Comparison of ENCODE assay signal across 1 cellular context in the genomic region with DNA sequence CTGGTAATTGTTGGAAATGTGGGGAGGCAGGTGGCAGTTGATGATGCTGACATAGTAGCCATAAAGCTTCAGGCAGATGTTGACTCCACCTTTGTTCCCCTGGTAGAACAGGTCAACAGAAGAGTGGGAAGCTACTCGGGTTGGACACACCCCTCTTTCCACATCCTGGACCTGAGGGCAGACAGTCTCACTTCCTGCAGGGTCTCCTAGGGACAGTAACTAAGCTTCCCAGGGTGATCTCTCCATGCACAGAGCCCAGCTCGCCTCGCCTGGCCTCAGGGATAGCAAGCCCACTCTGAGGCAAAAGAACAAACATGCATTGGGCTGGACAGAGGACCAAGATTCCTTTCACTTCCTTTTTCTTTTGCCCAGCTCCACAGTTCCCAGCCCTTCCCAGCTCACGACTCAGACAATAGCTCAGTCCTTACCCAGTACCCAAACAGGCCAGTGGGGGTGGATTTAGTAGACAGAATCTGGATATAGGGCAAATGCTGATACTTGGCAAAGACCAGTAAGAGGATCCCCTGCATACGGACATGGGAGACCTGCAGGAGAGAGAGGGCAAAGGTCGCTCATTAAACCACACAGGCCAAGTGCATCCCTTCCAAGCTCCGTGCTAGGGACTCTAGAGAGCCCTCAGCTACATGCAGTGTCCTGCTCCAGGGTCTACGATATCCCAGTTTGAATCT.
TF ChIP-seq lines count a peak whose summit lies in the region.

No MANE protein-coding gene starts in this region.

TF ChIP-seq in HepG2, 621 proteins besides CTCF, POLR2A, EP300 and RAD21 (continues in another document):
- TF ChIP-seq ZNF292 (CRISPR knock-in tag; IDR thresholded peaks at IDR 0.05; ENCODE audit: borderline replicate concordance, low read depth) (no peak), IKZF4 (CRISPR knock-in tag; IDR thresholded peaks at IDR 0.05; ENCODE audit: borderline replicate concordance, low read depth, not compliant biosample characterization) (no peak), ARID3A (IDR thresholded peaks at IDR 0.05; ENCODE audit: low read depth, low read length) (no peak), SNRNP70 (IDR thresholded peaks at IDR 0.05; ENCODE audit: low read depth, low read length) (no peak), ZNF34 (CRISPR knock-in tag; IDR thresholded peaks at IDR 0.05; ENCODE audit: borderline replicate concordance) (no peak), WIZ (CRISPR knock-in tag; IDR thresholded peaks at IDR 0.05) (no peak), GMEB2 (CRISPR knock-in tag; IDR thresholded peaks at IDR 0.05; ENCODE audit: low read depth) (no peak), HNRNPLL (IDR thresholded peaks at IDR 0.05; ENCODE audit: low read depth, low read length, poor library complexity, severe bottlenecking) (no peak), ZNF672 (CRISPR knock-in tag; IDR thresholded peaks at IDR 0.05) (no peak), NCOR1 (IDR thresholded peaks at IDR 0.05; ENCODE audit: borderline replicate concordance, low read length) (peak; percentile 63; the same call in 1 of the 2 replicates), NR2F6 (IDR thresholded peaks at IDR 0.05) (peak; percentile 59; the same call in 1 of the 2 replicates), NR2F6 (CRISPR knock-in tag; IDR thresholded peaks at IDR 0.05) (peak; percentile 37; the same call in 1 of the 2 replicates), LCORL (IDR thresholded peaks at IDR 0.05) (no peak), LCORL (CRISPR knock-in tag; IDR thresholded peaks at IDR 0.05) (0 out of 2 replicates have a peak, but pooled peaks have one; percentile 19), SCMH1 (CRISPR knock-in tag; IDR thresholded peaks at IDR 0.05; ENCODE audit: borderline replicate concordance) (no peak), ETV5 (CRISPR knock-in tag; IDR thresholded peaks at IDR 0.05; ENCODE audit: borderline replicate concordance) (peak; percentile 68; the same call in 1 of the 2 replicates), HNF4A (CRISPR knock-in tag; IDR thresholded peaks at IDR 0.05) (peak; percentile 58), SOX6 (IDR thresholded peaks at IDR 0.05) (no peak), SOX6 (CRISPR knock-in tag; IDR thresholded peaks at IDR 0.05) (peak; percentile 27; the same call in 1 of the 2 replicates), CREB1 (IDR thresholded peaks at IDR 0.05) (no peak), CREB1 (CRISPR knock-in tag; IDR thresholded peaks at IDR 0.05) (no peak), ZNF883 (CRISPR knock-in tag; IDR thresholded peaks at IDR 0.05; ENCODE audit: not compliant biosample characterization) (peak; percentile 42), ZNF703 (CRISPR knock-in tag; IDR thresholded peaks at IDR 0.05; ENCODE audit: borderline replicate concordance) (no peak), GABPA (IDR thresholded peaks at IDR 0.05; ENCODE audit: low read depth, low read length) (0 out of 2 replicates have a peak, but pooled peaks have one; percentile 6), GABPA (CRISPR knock-in tag; IDR thresholded peaks at IDR 0.05; ENCODE audit: low read depth) (peak; percentile 61; the same call in 1 of the 2 replicates), ZMYM3 (CRISPR knock-in tag; IDR thresholded peaks at IDR 0.05) (no peak), ZNF512B (CRISPR knock-in tag; IDR thresholded peaks at IDR 0.05; ENCODE audit: borderline replicate concordance) (no peak), MTF2 (CRISPR knock-in tag; IDR thresholded peaks at IDR 0.05; ENCODE audit: borderline replicate concordance) (no peak), IRX3 (CRISPR knock-in tag; IDR thresholded peaks at IDR 0.05; ENCODE audit: borderline replicate concordance, low read depth) (no peak), RFX1 (IDR thresholded peaks at IDR 0.05) (peak; percentile 38; the same call in 1 of the 2 replicates)
- TF ChIP-seq, protein P1, sequence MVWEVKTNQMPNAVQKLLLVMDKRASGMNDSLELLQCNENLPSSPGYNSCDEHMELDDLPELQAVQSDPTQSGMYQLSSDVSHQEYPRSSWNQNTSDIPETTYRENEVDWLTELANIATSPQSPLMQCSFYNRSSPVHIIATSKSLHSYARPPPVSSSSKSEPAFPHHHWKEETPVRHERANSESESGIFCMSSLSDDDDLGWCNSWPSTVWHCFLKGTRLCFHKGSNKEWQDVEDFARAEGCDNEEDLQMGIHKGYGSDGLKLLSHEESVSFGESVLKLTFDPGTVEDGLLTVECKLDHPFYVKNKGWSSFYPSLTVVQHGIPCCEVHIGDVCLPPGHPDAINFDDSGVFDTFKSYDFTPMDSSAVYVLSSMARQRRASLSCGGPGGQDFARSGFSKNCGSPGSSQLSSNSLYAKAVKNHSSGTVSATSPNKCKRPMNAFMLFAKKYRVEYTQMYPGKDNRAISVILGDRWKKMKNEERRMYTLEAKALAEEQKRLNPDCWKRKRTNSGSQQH (CRISPR knock-in tag; IDR thresholded peaks at IDR 0.05; ENCODE audit: low read depth), result 0 out of 2 replicates have a peak, but pooled peaks have one; percentile 58
- TF ChIP-seq, protein P2, sequence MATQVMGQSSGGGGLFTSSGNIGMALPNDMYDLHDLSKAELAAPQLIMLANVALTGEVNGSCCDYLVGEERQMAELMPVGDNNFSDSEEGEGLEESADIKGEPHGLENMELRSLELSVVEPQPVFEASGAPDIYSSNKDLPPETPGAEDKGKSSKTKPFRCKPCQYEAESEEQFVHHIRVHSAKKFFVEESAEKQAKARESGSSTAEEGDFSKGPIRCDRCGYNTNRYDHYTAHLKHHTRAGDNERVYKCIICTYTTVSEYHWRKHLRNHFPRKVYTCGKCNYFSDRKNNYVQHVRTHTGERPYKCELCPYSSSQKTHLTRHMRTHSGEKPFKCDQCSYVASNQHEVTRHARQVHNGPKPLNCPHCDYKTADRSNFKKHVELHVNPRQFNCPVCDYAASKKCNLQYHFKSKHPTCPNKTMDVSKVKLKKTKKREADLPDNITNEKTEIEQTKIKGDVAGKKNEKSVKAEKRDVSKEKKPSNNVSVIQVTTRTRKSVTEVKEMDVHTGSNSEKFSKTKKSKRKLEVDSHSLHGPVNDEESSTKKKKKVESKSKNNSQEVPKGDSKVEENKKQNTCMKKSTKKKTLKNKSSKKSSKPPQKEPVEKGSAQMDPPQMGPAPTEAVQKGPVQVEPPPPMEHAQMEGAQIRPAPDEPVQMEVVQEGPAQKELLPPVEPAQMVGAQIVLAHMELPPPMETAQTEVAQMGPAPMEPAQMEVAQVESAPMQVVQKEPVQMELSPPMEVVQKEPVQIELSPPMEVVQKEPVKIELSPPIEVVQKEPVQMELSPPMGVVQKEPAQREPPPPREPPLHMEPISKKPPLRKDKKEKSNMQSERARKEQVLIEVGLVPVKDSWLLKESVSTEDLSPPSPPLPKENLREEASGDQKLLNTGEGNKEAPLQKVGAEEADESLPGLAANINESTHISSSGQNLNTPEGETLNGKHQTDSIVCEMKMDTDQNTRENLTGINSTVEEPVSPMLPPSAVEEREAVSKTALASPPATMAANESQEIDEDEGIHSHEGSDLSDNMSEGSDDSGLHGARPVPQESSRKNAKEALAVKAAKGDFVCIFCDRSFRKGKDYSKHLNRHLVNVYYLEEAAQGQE (IDR thresholded peaks at IDR 0.05; ENCODE audit: borderline replicate concordance in 1 of 2, low read depth in 1 of 2, low read length in 2 of 2), result 0 out of 4 replicates have a peak, but pooled peaks of 1 of the 2 experiments have one; percentile 12
- TF ChIP-seq, protein P3, sequence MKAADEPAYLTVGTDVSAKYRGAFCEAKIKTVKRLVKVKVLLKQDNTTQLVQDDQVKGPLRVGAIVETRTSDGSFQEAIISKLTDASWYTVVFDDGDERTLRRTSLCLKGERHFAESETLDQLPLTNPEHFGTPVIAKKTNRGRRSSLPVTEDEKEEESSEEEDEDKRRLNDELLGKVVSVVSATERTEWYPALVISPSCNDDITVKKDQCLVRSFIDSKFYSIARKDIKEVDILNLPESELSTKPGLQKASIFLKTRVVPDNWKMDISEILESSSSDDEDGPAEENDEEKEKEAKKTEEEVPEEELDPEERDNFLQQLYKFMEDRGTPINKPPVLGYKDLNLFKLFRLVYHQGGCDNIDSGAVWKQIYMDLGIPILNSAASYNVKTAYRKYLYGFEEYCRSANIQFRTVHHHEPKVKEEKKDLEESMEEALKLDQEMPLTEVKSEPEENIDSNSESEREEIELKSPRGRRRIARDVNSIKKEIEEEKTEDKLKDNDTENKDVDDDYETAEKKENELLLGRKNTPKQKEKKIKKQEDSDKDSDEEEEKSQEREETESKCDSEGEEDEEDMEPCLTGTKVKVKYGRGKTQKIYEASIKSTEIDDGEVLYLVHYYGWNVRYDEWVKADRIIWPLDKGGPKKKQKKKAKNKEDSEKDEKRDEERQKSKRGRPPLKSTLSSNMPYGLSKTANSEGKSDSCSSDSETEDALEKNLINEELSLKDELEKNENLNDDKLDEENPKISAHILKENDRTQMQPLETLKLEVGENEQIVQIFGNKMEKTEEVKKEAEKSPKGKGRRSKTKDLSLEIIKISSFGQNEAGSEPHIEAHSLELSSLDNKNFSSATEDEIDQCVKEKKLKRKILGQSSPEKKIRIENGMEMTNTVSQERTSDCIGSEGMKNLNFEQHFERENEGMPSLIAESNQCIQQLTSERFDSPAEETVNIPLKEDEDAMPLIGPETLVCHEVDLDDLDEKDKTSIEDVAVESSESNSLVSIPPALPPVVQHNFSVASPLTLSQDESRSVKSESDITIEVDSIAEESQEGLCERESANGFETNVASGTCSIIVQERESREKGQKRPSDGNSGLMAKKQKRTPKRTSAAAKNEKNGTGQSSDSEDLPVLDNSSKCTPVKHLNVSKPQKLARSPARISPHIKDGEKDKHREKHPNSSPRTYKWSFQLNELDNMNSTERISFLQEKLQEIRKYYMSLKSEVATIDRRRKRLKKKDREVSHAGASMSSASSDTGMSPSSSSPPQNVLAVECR (CRISPR knock-in tag; IDR thresholded peaks at IDR 0.05; ENCODE audit: borderline replicate concordance), result peak; percentile 52; the same call in 1 of the 2 replicates
- TF ChIP-seq, protein P4, sequence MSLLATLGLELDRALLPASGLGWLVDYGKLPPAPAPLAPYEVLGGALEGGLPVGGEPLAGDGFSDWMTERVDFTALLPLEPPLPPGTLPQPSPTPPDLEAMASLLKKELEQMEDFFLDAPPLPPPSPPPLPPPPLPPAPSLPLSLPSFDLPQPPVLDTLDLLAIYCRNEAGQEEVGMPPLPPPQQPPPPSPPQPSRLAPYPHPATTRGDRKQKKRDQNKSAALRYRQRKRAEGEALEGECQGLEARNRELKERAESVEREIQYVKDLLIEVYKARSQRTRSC (CRISPR knock-in tag; IDR thresholded peaks at IDR 0.05; ENCODE audit: low read depth), result no peak
- TF ChIP-seq, protein P5, sequence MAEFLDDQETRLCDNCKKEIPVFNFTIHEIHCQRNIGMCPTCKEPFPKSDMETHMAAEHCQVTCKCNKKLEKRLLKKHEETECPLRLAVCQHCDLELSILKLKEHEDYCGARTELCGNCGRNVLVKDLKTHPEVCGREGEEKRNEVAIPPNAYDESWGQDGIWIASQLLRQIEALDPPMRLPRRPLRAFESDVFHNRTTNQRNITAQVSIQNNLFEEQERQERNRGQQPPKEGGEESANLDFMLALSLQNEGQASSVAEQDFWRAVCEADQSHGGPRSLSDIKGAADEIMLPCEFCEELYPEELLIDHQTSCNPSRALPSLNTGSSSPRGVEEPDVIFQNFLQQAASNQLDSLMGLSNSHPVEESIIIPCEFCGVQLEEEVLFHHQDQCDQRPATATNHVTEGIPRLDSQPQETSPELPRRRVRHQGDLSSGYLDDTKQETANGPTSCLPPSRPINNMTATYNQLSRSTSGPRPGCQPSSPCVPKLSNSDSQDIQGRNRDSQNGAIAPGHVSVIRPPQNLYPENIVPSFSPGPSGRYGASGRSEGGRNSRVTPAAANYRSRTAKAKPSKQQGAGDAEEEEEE (CRISPR knock-in tag; IDR thresholded peaks at IDR 0.05; ENCODE audit: borderline replicate concordance), result no peak
- TF ChIP-seq, protein P6, sequence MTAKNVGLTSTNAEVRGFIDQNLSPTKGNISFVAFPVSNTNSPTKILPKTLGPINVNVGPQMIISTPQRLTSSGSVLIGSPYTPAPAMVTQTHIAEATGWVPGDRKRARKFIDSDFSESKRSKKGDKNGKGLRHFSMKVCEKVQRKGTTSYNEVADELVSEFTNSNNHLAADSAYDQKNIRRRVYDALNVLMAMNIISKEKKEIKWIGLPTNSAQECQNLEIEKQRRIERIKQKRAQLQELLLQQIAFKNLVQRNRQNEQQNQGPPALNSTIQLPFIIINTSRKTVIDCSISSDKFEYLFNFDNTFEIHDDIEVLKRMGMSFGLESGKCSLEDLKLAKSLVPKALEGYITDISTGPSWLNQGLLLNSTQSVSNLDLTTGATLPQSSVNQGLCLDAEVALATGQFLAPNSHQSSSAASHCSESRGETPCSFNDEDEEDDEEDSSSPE (CRISPR knock-in tag; IDR thresholded peaks at IDR 0.05), result no peak
